ENCODE assay signal across 17 cellular contexts in the genomic region with DNA sequence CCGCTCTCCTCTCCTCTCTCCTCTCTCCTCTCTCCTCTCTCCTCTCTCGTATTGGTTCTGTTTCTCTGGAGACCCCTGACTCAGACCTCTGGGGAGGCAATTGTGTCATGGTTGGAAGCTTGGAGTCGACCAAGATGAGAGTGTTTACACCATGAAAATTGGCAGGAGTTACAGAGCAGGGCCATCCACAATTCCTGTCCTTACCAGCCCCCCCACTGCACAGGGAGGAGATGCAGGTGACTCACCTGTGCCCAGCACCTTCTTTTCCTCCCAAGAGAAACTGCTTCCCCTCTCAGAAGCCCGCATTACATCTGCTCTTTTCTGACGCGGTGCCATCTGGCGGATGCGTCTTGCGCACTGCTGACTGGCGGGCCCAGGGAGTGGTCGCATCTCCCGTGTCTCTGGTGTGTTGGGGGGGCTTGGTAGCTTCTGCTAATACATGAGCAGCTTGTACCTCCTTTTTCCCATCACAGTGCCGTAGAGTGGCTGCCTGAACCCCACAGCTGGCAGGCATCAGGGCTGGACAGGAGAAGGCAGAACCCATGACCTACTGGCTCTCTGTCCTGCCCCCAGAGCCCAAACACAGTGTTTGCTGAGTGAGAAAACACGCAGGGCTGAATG. TPM values are rescaled to one million over a fixed set of nuclear protein-coding genes. Genes with fewer than 3 reads are reported as not detected.
"Had no signal": no experiment of that assay in that cellular context is flagged by ENCODE, and none has a peak within 500 bp of the region (broad histone marks: within the 10 kb centered on the region; RNA-seq: fewer than 3 reads in every experiment).

No MANE protein-coding gene starts in this region.

- H3K27me3 ChIP-seq: hepatocyte, suprapubic skin had no signal

- H3K9me3 Mint-ChIP-seq: activated CD4-positive, alpha-beta T cell treated with anti-CD3 and anti-CD28 coated beads, Interleukin-2, amount 10 ng/mL, durations not matched to agents 7 days and 5 days; activated naive CD8-positive, alpha-beta T cell treated with anti-CD3 and anti-CD28 coated beads, Interleukin-2, amount 50 U/mL, for 24 hours; nephron; stimulated activated naive CD8-positive, alpha-beta T cell treated with anti-CD3 and anti-CD28 coated beads, Interleukin-15, Interleukin-2, amounts not matched to agents 100 ng/mL and 50 ng/mL, for 24 hours had no signal

- ATAC-seq: activated naive CD8-positive, alpha-beta T cell treated with anti-CD3 and anti-CD28 coated beads, Interleukin-2, amount 50 U/mL, for 24 hours; right cardiac atrium had no signal

- H3K79me2 ChIP-seq: hepatocyte had no signal

- H3K27ac Mint-ChIP-seq: activated CD4-positive, alpha-beta T cell treated with anti-CD3 and anti-CD28 coated beads, Interleukin-2, amount 10 ng/mL, durations not matched to agents 7 days and 5 days; activated naive CD8-positive, alpha-beta T cell treated with anti-CD3 and anti-CD28 coated beads, Interleukin-2, amount 50 U/mL, for 24 hours; nephron; stimulated activated naive CD8-positive, alpha-beta T cell treated with anti-CD3 and anti-CD28 coated beads, Interleukin-15, Interleukin-2, amounts not matched to agents 100 ng/mL and 50 ng/mL, for 24 hours had no signal

- H3K9me3 ChIP-seq: prostate gland, suprapubic skin had no signal

- H3K4me3 Mint-ChIP-seq: activated CD4-positive, alpha-beta T cell treated with anti-CD3 and anti-CD28 coated beads, Interleukin-2, amount 10 ng/mL, durations not matched to agents 7 days and 5 days; activated naive CD8-positive, alpha-beta T cell treated with anti-CD3 and anti-CD28 coated beads, Interleukin-2, amount 50 U/mL, for 24 hours; nephron; stimulated activated naive CD8-positive, alpha-beta T cell treated with anti-CD3 and anti-CD28 coated beads, Interleukin-15, Interleukin-2, amounts not matched to agents 100 ng/mL and 50 ng/mL, for 24 hours had no signal

- H3K4me2 ChIP-seq: hepatocyte had no signal

- H3K4me3 ChIP-seq: hepatocyte, left ventricle myocardium inferior, prostate gland, skin epidermis, suprapubic skin had no signal

- H3K4me1 ChIP-seq: left ventricle myocardium inferior, prostate gland, suprapubic skin had no signal

- DNase-seq: activated CD4-positive, alpha-beta T cell treated with anti-CD3 and anti-CD28 coated beads, Interleukin-2, amount 10 ng/mL, durations not matched to agents 7 days and 5 days; activated CD8-positive, alpha-beta memory T cell treated with anti-CD3 and anti-CD28 coated beads for 24 hours; activated naive CD4-positive, alpha-beta T cell treated with Interleukin-2 at 50 U/mL for 16 hours; activated naive CD8-positive, alpha-beta T cell treated with anti-CD3 and anti-CD28 coated beads, Interleukin-2, amount 50 U/mL, for 24 hours; left ventricle myocardium inferior; nucleus accumbens; stimulated activated CD4-positive, alpha-beta T cell treated with anti-CD3 and anti-CD28 coated beads, Interleukin-4, amount 100 ng/mL, for 4 hours had no signal

- H3K36me3 ChIP-seq: left ventricle myocardium inferior, prostate gland, suprapubic skin had no signal

- H2AFZ ChIP-seq: hepatocyte had no signal

- H3K27me3 Mint-ChIP-seq: activated CD4-positive, alpha-beta T cell treated with anti-CD3 and anti-CD28 coated beads, Interleukin-2, amount 10 ng/mL, durations not matched to agents 7 days and 5 days; activated naive CD8-positive, alpha-beta T cell treated with anti-CD3 and anti-CD28 coated beads, Interleukin-2, amount 50 U/mL, for 24 hours; stimulated activated naive CD8-positive, alpha-beta T cell treated with anti-CD3 and anti-CD28 coated beads, Interleukin-15, Interleukin-2, amounts not matched to agents 100 ng/mL and 50 ng/mL, for 24 hours had no signal

- H3K27ac ChIP-seq: hepatocyte, left ventricle myocardium inferior, prostate gland, suprapubic skin had no signal

- H3K4me1 Mint-ChIP-seq: activated naive CD8-positive, alpha-beta T cell treated with anti-CD3 and anti-CD28 coated beads, Interleukin-2, amount 50 U/mL, for 24 hours; nephron had no signal

RNA-seq across cellular contexts. Expression of gene GPR78, which starts 31.4 kb away (rescaled TPM):
- total RNA-seq: activated CD4-positive, alpha-beta T cell treated with anti-CD3 and anti-CD28 coated beads, Interleukin-2, amount 10 ng/mL, durations not matched to agents 7 days and 5 days; dermis microvascular lymphatic vessel endothelial cell; glomerular endothelial cell; left ventricle myocardium inferior; suprapubic skin had no signal
- polyA plus RNA-seq: aorta had no signal

RNA-seq across cellular contexts. Expression of gene CPZ, which starts 43.7 kb away (rescaled TPM):
- total RNA-seq: activated CD4-positive, alpha-beta T cell treated with anti-CD3 and anti-CD28 coated beads, Interleukin-2, amount 10 ng/mL, durations not matched to agents 7 days and 5 days; dermis microvascular lymphatic vessel endothelial cell had no signal
